ENCODE assay signal across 17 cellular contexts in the genomic region with DNA sequence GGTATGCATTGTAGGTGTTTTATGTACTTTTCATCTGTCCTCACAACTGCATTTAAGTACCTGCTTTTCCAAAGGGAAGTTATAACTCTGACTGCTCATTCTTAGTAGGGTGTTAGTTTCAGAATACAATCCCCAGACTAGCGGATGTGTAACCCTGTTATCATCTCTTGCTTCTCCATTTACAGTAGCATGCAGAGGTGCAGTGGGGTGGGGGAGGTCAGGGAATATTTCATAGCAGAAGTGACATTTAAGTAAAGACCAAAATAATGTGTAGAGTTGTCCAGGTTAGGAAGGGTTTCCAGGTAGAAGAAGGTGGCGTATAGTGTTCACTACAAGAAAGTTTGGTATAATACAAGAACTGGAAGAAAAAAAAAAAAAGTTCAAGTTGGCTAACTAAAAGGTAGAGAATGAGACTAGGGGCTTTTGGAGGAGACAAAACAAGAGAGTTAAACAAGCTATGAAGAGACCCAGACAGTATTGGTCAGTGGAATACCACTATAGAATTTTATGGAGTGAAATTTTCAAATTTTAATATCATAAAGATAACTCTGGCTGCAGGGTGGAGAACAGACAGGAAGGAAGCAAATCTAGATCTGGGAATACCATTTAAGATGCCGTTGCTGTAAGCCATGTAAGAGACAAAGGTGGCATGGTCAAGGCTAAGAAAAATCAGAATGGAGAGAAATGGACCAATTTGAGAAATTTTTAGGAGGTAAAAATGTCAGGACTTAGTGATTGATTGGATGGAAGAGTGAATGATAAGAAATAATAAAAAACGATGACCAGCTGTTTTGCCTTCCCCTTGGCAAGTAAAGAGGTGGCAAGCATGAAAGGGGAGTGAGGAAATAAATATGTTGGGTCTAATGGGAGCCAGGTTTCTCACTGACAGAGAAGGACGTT. TPM values are rescaled to one million over a fixed set of nuclear protein-coding genes. Genes with fewer than 3 reads are reported as not detected.
DNase-seq lines count a peak whose midpoint lies in the region; ATAC-seq, FAIRE-seq and TF ChIP-seq lines count a peak whose summit lies in the region.
"Had no signal": no experiment of that assay in that cellular context is flagged by ENCODE, and none has a peak within 500 bp of the region (broad histone marks: within the 10 kb centered on the region; RNA-seq: fewer than 3 reads in every experiment).

No MANE protein-coding gene starts in this region.

- H3K4me1 ChIP-seq in mammary epithelial cell (ENCODE audit: insufficient read depth, low read length) (peaks cover 10% of the 10 kb centered on the region), K562 (replicated peaks in 1 of 2; ENCODE audit: control insufficient read depth in 2 of 2, insufficient read depth in 2 of 2, low read length in 2 of 2) (peaks cover 13 to 15% of the 10 kb centered on the region in 2 experiments), parathyroid adenoma (peaks cover 10% of the 10 kb centered on the region)

- H3K4me3 ChIP-seq in mammary epithelial cell (replicated peaks in 1 of 3; ENCODE audit: insufficient read depth in 1 of 3, low read depth in 2 of 3, low read length in 3 of 3), result no peak overlapping the region
- no peak overlapping the region for H3K4me3 ChIP-seq in K562
- no peak overlapping the region for H3K4me3 ChIP-seq in parathyroid adenoma (ENCODE audit: low read depth, low read length)

- peaks cover 7% of the 10 kb centered on the region for H3K4me1 Mint-ChIP-seq in MCF 10A (ENCODE audit: insufficient read depth, unreplicated experiment)

- ATAC-seq in K562, result no peak

- H3K27ac Mint-ChIP-seq in MCF 10A (ENCODE audit: low read depth, unreplicated experiment), result no peak overlapping the region
- H3K27ac Mint-ChIP-seq: CD14-positive monocyte had no signal

- no peaks in the 10 kb centered on the region for H3K9me3 ChIP-seq in mammary epithelial cell (replicated peaks; ENCODE audit: insufficient read depth, low read length)
- H3K9me3 ChIP-seq in K562 (replicated peaks; ENCODE audit: control insufficient read depth, insufficient read depth, low read depth, low read length), result no peaks in the 10 kb centered on the region
- no peaks in the 10 kb centered on the region for H3K9me3 ChIP-seq in parathyroid adenoma (ENCODE audit: control insufficient read depth, low read length)
- H3K9me3 ChIP-seq: Caco-2, MG63, SJCRH30 had no signal

- intact Hi-C loops in mammary epithelial cell (cut with micrococcal nuclease) (loop anchor here (5.0 to 10.0 kb wide), 2 partner anchors 38 to 815 kb away; no protein-coding TSS in a partner anchor), MCF 10A (cut with micrococcal nuclease) (loop anchor here (2.0 to 5.0 kb wide), 2 partner anchors 47 to 789 kb away; a partner anchor contains a TSS), K562 (cut with micrococcal nuclease) (loop anchor here (5.0 to 10.0 kb wide), 2 partner anchors 47 to 815 kb away; no protein-coding TSS in a partner anchor), posterior vena cava (cut with DNase I) (no loop called here)

- WGBS in mammary epithelial cell (ENCODE audit: low coverage, missing lambda C conversion rate), result 84% methylated on average over 5 of the region's 5 CpGs
- 33% methylated on average over 5 of the region's 5 CpGs for WGBS in K562 (ENCODE audit: insufficient coverage, low coverage, missing lambda C conversion rate)

- dilution Hi-C loops in mammary epithelial cell (cut with HindIII; ENCODE audit: low sequenced_read_pairs), result no loop called here

- FAIRE-seq in K562 (lab: Jason Lieb, UNC), result peak; percentile 37
- FAIRE-seq in HTR-8/SVneo (lab: Jason Lieb, UNC), result no peak

- H3K36me3 Mint-ChIP-seq in MCF 10A (ENCODE audit: insufficient read depth, unreplicated experiment), result no peaks in the 10 kb centered on the region
- H3K36me3 Mint-ChIP-seq: CD14-positive monocyte had no signal

- H3K4me3 Mint-ChIP-seq in MCF 10A (ENCODE audit: unreplicated experiment), result no peak overlapping the region
- H3K4me3 Mint-ChIP-seq: CD14-positive monocyte had no signal

- CTCF ChIA-PET in mammary epithelial cell (lab: Charles Lee; ENCODE audit: low non-redundant PET) (no interaction called here), MCF 10A (lab: Yijun Ruan, JAX) (interaction anchor here (0.6 to 1.9 kb wide), 6 partner anchors 37 to 818 kb away, joined by 3 to 17 read pairs (median 4); no protein-coding TSS in a partner anchor), K562 (lab: Yijun Ruan, JAX; ENCODE audit: low intra/inter-chr PET ratio) (no interaction called here)

- no peaks in the 10 kb centered on the region for H3K9me3 Mint-ChIP-seq in MCF 10A (ENCODE audit: unreplicated experiment)
- H3K9me3 Mint-ChIP-seq: CD14-positive monocyte had no signal

- peak; percentile 33; the same call in 1 of the 2 replicates for TF ChIP-seq EP300 in K562 (IDR thresholded peaks at IDR 0.05; ENCODE audit: low read length)

- H2AFZ ChIP-seq in mammary epithelial cell (ENCODE audit: low read depth, low read length) (peak overlapping the region; percentile 94), K562 (ENCODE audit: low read depth, low read length) (peak overlapping the region; percentile 99), parathyroid adenoma (peak overlapping the region; percentile 79)

- no peak for TF ChIP-seq POLR2A in K562 (conservative IDR thresholded peaks at IDR 0.05)

- H4K20me1 ChIP-seq in mammary epithelial cell (ENCODE audit: insufficient read depth, low read length) (no peaks in the 10 kb centered on the region), K562 (replicated peaks; ENCODE audit: control insufficient read depth, insufficient read depth, low read length) (no peaks in the 10 kb centered on the region)

- BruUV-seq in mammary epithelial cell (replicated peaks; lab: Mats Ljungman, UMichigan) (no TSS peak), MCF 10A (replicated peaks; lab: Mats Ljungman, UMichigan) (no TSS peak), K562 (replicated peaks; lab: Mats Ljungman, UMichigan) (no TSS peak)

- no peaks in the 10 kb centered on the region for H3K27me3 ChIP-seq in mammary epithelial cell (ENCODE audit: insufficient read depth, low read length)
- no peaks in the 10 kb centered on the region for H3K27me3 ChIP-seq in K562 (ENCODE audit: control insufficient read depth in 2 of 2, insufficient read depth in 2 of 2, low read length in 2 of 2)
- H3K27me3 ChIP-seq in parathyroid adenoma (ENCODE audit: control insufficient read depth, insufficient read depth, low read length), result no peaks in the 10 kb centered on the region
- H3K27me3 ChIP-seq: MG63, SJCRH30 had no signal

- no peak for TF ChIP-seq RAD21 in K562 (CRISPR knock-in tag; conservative IDR thresholded peaks at IDR 0.05 in 1 of 2, IDR thresholded peaks at IDR 0.05 in 1 of 2)

- H3K36me3 ChIP-seq in mammary epithelial cell (ENCODE audit: insufficient read depth, low read length) (no peaks in the 10 kb centered on the region), K562 (ENCODE audit: control insufficient read depth, insufficient read depth, low read length) (peaks cover 10% of the 10 kb centered on the region; the same call in 2 of the 3 replicates), parathyroid adenoma (ENCODE audit: control insufficient read depth, insufficient read depth, low read length) (no peaks in the 10 kb centered on the region)
- H3K36me3 ChIP-seq: SJCRH30 had no signal

- H3K27ac ChIP-seq in mammary epithelial cell (ENCODE audit: insufficient read depth, low read depth, low read length), result no peak overlapping the region
- peak overlapping the region; percentile 88; the same call in 1 of the 3 replicates for H3K27ac ChIP-seq in K562 (ENCODE audit: extremely low read depth, low read depth, low read length)
- no peak overlapping the region for H3K27ac ChIP-seq in parathyroid adenoma
- H3K27ac ChIP-seq: HL-60, KMS-11 had no signal

- H3K4me2 ChIP-seq in mammary epithelial cell (ENCODE audit: insufficient read depth, low read depth, low read length) (no peak overlapping the region), K562 (ENCODE audit: insufficient read depth, low read length) (peak overlapping the region; percentile 89), parathyroid adenoma (ENCODE audit: low read length) (no peak overlapping the region)

- H3K79me2 ChIP-seq in mammary epithelial cell (ENCODE audit: insufficient read depth, low read length) (peaks cover 8% of the 10 kb centered on the region), K562 (ENCODE audit: control insufficient read depth, insufficient read depth, low read length) (peaks cover 30% of the 10 kb centered on the region), parathyroid adenoma (peaks cover 7% of the 10 kb centered on the region)

- POLR2A ChIA-PET in MCF 10A (lab: Yijun Ruan, JAX) (interaction anchor here (0.6 to 4.7 kb wide), 17 partner anchors 13 to 1260 kb away, joined by 3 to 71 read pairs (median 4); a partner anchor contains a TSS), K562 (lab: Yijun Ruan, JAX) (interaction anchor here (1.1 to 2.0 kb wide), 3 partner anchors 7 to 727 kb away, joined by 3 to 5 read pairs (median 5); no protein-coding TSS in a partner anchor)

- H3K27me3 Mint-ChIP-seq in MCF 10A (ENCODE audit: insufficient read depth, unreplicated experiment), result no peaks in the 10 kb centered on the region

- in situ Hi-C loops in mammary epithelial cell (cut with MboI; ENCODE audit: low sequenced_read_pairs in 2 of 2), result no loop called here
- in situ Hi-C loops in K562 (cut with MboI), result no loop called here

- no peaks in the 10 kb centered on the region for H3K9me1 ChIP-seq in K562 (ENCODE audit: control insufficient read depth, insufficient read depth, low read length)

- DNase-seq in mammary epithelial cell (no peak), MCF 10A (ENCODE audit: unreplicated experiment) (no peak), K562 (ENCODE audit: extremely low read depth in 1 of 4, low spot score in 3 of 4) (peak in 2 of 4 experiments; percentile 45 to 59), posterior vena cava (ENCODE audit: low spot score) (no peak), HTR-8/SVneo (ENCODE audit: insufficient read length, low spot score) (no peak), NOMO-1 treated with dmso at 0.1 percent for 144 hours (lab: John Stamatoyannopoulos, UW; ENCODE audit: unreplicated experiment) (no peak), NCI-H524 (lab: John Stamatoyannopoulos, UW) (no peak)
- DNase-seq: Caco-2, MG63, NCI-H187, NCI-H446, NCI-H748 treated with DMSO at 0.1 percent for 48 hours, SJCRH30 had no signal

- H3K9ac ChIP-seq in mammary epithelial cell (ENCODE audit: insufficient read depth, low read length) (no peak overlapping the region), K562 (ENCODE audit: insufficient read depth in 1 of 2, low read depth in 2 of 2, low read length in 2 of 2) (peak overlapping the region in 1 of 2 experiments; percentile 93; a peak in 2 of 4 replicates), parathyroid adenoma (no peak overlapping the region)
- H3K9ac ChIP-seq: KMS-11 had no signal

- TF ChIP-seq CTCF in mammary epithelial cell (conservative IDR thresholded peaks at IDR 0.05 in 1 of 2, IDR thresholded peaks at IDR 0.05 in 1 of 2; ENCODE audit: extremely low read depth in 1 of 2, insufficient read depth in 1 of 2, low read depth in 1 of 2, low read length in 2 of 2) (no peak), MCF 10A (IDR thresholded peaks at IDR 0.05; ENCODE audit: unreplicated experiment) (no peak), K562 (IDR thresholded peaks at IDR 0.05 in 2 of 3, conservative IDR thresholded peaks at IDR 0.05 in 1 of 3; ENCODE audit: insufficient read depth in 2 of 3, low read depth in 1 of 3, low read length in 3 of 3) (no peak), parathyroid adenoma (IDR thresholded peaks at IDR 0.05) (no peak)

RNA-seq across cellular contexts. Expression of a gene that starts 2.2 kb away (rescaled TPM):
- total RNA-seq in mammary epithelial cell (10 to 100 TPM in 1 of 2 donors, 1 to 10 TPM in 1; 7.7 to 13.2 TPM), MCF 10A (2022) (23.5 and 26.5 TPM in 2 replicates), K562 (2014; rRNA removed) (23.8 and 26.2 TPM in 2 replicates), K562 (2014; rRNA removed; fragmentation: Illumina TruSeq; extraction: Trizol) (45.6 and 54.3 TPM in 2 replicates), K562 (2015; rRNA removed; fragmentation: Illumina TruSeq; extraction: Trizol) (37.1 and 41.1 TPM in 2 replicates), K562 (2021) (30.9 and 33.8 TPM in 2 replicates), posterior vena cava (10 to 100 TPM; 32.0 to 41.2 TPM)
- polyA plus RNA-seq in mammary epithelial cell (4.8 TPM), K562 (2011; rRNA removed) (39.6 and 54.9 TPM in 2 replicates), K562 (2014; fragmentation: Illumina TruSeq; extraction: Trizol) (30.0 and 34.8 TPM in 2 replicates), K562 (2014; fragmentation: Nextera tagmentation; extraction: Ambion mirVana) (10 to 100 TPM; 24.7 to 27.7 TPM), K562 (2014; rRNA removed) (24.1 and 32.2 TPM in 2 replicates)
- 5.0 TPM for polyA minus RNA-seq in mammary epithelial cell
- total RNA-seq in K562 (2011; cell fraction: chromatin; rRNA removed; ENCODE audit: low replicate concordance), result 51.8 and 267 TPM in 2 replicates
- total RNA-seq in K562 (2011; cell fraction: nucleolus; rRNA removed), result 24.5 and 37.9 TPM in 2 replicates
- 73.0 and 108 TPM in 2 replicates for total RNA-seq in K562 (2011; cell fraction: nucleoplasm; rRNA removed)
- polyA plus RNA-seq in K562 (2011; cell fraction: cytosol; rRNA removed), result 6.8 and 11.1 TPM in 2 replicates
- 63.7 and 78.6 TPM in 2 replicates for polyA plus RNA-seq in K562 (2011; cell fraction: nucleus; rRNA removed)
- polyA plus RNA-seq in K562 (2012), result 19.1 and 23.8 TPM in 2 replicates
- 104 and 113 TPM in 2 replicates for polyA minus RNA-seq in K562 (2011; rRNA and poly(A)+ RNA removed)
- polyA minus RNA-seq in K562 (2011; cell fraction: cytosol; rRNA and poly(A)+ RNA removed), result 19.1 and 22.9 TPM in 2 replicates
- polyA minus RNA-seq in K562 (2011; cell fraction: nucleus; rRNA and poly(A)+ RNA removed), result 73.5 and 131 TPM in 2 replicates

Comparison
In these comparisons a context has a peak if more than half of its experiments do, and no peak if none do; other contexts are left out.
1. intact Hi-C loops: an anchor here in mammary epithelial cell (5.0 to 10.0 kb wide), MCF 10A (2.0 to 5.0 kb wide) and K562 (5.0 to 10.0 kb wide); none called in posterior vena cava.